39 cellular contexts compared by ENCODE assay signal in the genomic region with DNA sequence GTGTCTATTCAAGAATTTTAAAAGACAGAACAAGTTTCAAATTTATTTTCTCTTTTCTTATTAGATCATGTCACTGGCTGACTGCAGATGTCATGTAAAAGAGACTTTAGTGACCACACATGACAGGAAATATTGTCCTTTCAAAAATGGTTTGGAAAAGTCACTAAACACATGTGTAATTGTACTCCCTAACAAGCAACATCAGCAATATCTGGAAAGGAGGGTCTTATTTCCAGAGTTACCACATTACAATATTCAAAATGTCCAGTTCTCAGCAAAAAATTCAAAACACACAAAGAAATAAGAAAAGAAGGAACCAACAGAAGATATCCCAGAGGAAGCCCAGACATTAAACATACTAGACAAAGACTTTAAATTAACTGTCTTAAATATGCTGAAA.
"Had no signal": no experiment of that assay in that cellular context is flagged by ENCODE, and none has a peak within 500 bp of the region (broad histone marks: within the 10 kb centered on the region; RNA-seq: fewer than 3 reads in every experiment).

No MANE protein-coding gene starts in this region.

- FAIRE-seq: astrocyte, bronchial epithelial cell had no signal

- H3K4me3 ChIP-seq: adrenal gland, ascending aorta, body of pancreas, breast epithelium, cardiac muscle cell had no signal

- H3K27ac ChIP-seq: adrenal gland, ascending aorta, body of pancreas, brain microvascular endothelial cell, breast epithelium, cardiac muscle cell had no signal

- H3K9me3 Mint-ChIP-seq: activated naive CD8-positive, alpha-beta T cell treated with anti-CD3 and anti-CD28 coated beads, Interleukin-2, amount 10 ng/mL, durations not matched to agents 7 days and 5 days had no signal

- H3K4me1 Mint-ChIP-seq: activated naive CD4-positive, alpha-beta T cell treated with anti-CD3 and anti-CD28 coated beads, Interleukin-2, amount 10 ng/mL, durations not matched to agents 7 days and 5 days; activated naive CD4-positive, alpha-beta T cell treated with anti-CD3 and anti-CD28 coated beads, Interleukin-2, amount 50 U/mL, for 24 hours; activated naive CD8-positive, alpha-beta T cell treated with anti-CD3 and anti-CD28 coated beads for 36 hours; activated naive CD8-positive, alpha-beta T cell treated with anti-CD3 and anti-CD28 coated beads, Interleukin-2, amount 10 ng/mL, durations not matched to agents 7 days and 5 days; activated naive CD8-positive, alpha-beta T cell treated with anti-CD3 and anti-CD28 coated beads, Interleukin-2, amount 50 U/mL, for 24 hours; activated T-helper 17 cell treated with anti-CD3 and anti-CD28 coated beads, Interleukin-2, amount 50 U/mL, for 72 hours; brain; central memory CD8-positive, alpha-beta T cell had no signal

- H3K27ac Mint-ChIP-seq: activated naive CD4-positive, alpha-beta T cell treated with anti-CD3 and anti-CD28 coated beads for 36 hours; activated naive CD4-positive, alpha-beta T cell treated with anti-CD3 and anti-CD28 coated beads, Interleukin-2, amount 10 ng/mL, durations not matched to agents 7 days and 5 days; activated naive CD4-positive, alpha-beta T cell treated with anti-CD3 and anti-CD28 coated beads, Interleukin-2, amount 50 U/mL, for 24 hours; activated naive CD4-positive, alpha-beta T cell treated with anti-CD3 and anti-CD28 coated beads, Interleukin-2, amount 50 U/mL, for 72 hours; activated naive CD8-positive, alpha-beta T cell; activated naive CD8-positive, alpha-beta T cell treated with anti-CD3 and anti-CD28 coated beads for 36 hours; activated naive CD8-positive, alpha-beta T cell treated with anti-CD3 and anti-CD28 coated beads, Interleukin-2, amount 10 ng/mL, durations not matched to agents 7 days and 5 days; activated naive CD8-positive, alpha-beta T cell treated with anti-CD3 and anti-CD28 coated beads, Interleukin-2, amount 50 U/mL, for 24 hours; activated T-cell treated with anti-CD3 and anti-CD28 coated beads, Interleukin-2, amount 50 U/mL, for 24 hours; activated T-cell treated with anti-CD3 and anti-CD28 coated beads, Interleukin-2, amount 50 U/mL, for 72 hours; activated T-helper 1 cell treated with anti-CD3 and anti-CD28 coated beads, Interleukin-12 subunit alpha, Interleukin-12 subunit beta, Interleukin-2, Interleukin-4 antibody, amounts not matched to agents 30 ng/mL and 10 ng/mL and 1 ng/mL, durations not matched to agents 14 hours and 24 hours and 36 hours; activated T-helper 17 cell treated with anti-CD3 and anti-CD28 coated beads, Interleukin-2, amount 50 U/mL, for 72 hours; activated T-helper 2 cell treated with anti-CD3 and anti-CD28 coated beads, Interferon-gamma antibody, Interleukin-2, Interleukin-4, amounts not matched to agents 10 μg/mL and 5 μg/mL and 100 μg/mL, durations not matched to agents 14 hours and 24 hours and 36 hours; brain had no signal

- H3K36me3 Mint-ChIP-seq: activated naive CD4-positive, alpha-beta T cell treated with anti-CD3 and anti-CD28 coated beads, Interleukin-2, amount 10 ng/mL, durations not matched to agents 7 days and 5 days; activated naive CD8-positive, alpha-beta T cell treated with anti-CD3 and anti-CD28 coated beads for 36 hours; activated naive CD8-positive, alpha-beta T cell treated with anti-CD3 and anti-CD28 coated beads, Interleukin-2, amount 10 ng/mL, durations not matched to agents 7 days and 5 days; brain had no signal

- H3K27me3 ChIP-seq: adrenal gland, ascending aorta, body of pancreas, brain microvascular endothelial cell, cardiac muscle cell had no signal

- H3K36me3 ChIP-seq: adrenal gland, ascending aorta, brain microvascular endothelial cell, breast epithelium, cardiac muscle cell had no signal

- H3K4me1 ChIP-seq: adrenal gland, ascending aorta, body of pancreas, breast epithelium had no signal

- H3K9me3 ChIP-seq: adrenal gland, body of pancreas had no signal

- H3K4me3 Mint-ChIP-seq: activated naive CD4-positive, alpha-beta T cell treated with anti-CD3 and anti-CD28 coated beads for 36 hours; activated naive CD4-positive, alpha-beta T cell treated with anti-CD3 and anti-CD28 coated beads, Interleukin-2, amount 10 ng/mL, durations not matched to agents 7 days and 5 days; activated naive CD4-positive, alpha-beta T cell treated with anti-CD3 and anti-CD28 coated beads, Interleukin-2, amount 50 U/mL, for 24 hours; activated naive CD8-positive, alpha-beta T cell; activated naive CD8-positive, alpha-beta T cell treated with anti-CD3 and anti-CD28 coated beads for 36 hours; activated naive CD8-positive, alpha-beta T cell treated with anti-CD3 and anti-CD28 coated beads, Interleukin-2, amount 10 ng/mL, durations not matched to agents 7 days and 5 days; activated naive CD8-positive, alpha-beta T cell treated with anti-CD3 and anti-CD28 coated beads, Interleukin-2, amount 50 U/mL, for 24 hours; activated T-cell treated with anti-CD3 and anti-CD28 coated beads, Interleukin-2, amount 50 U/mL, for 24 hours; activated T-cell treated with anti-CD3 and anti-CD28 coated beads, Interleukin-2, amount 50 U/mL, for 4 hours; activated T-cell treated with anti-CD3 and anti-CD28 coated beads, Interleukin-2, amount 50 U/mL, for 72 hours; activated T-helper 1 cell treated with anti-CD3 and anti-CD28 coated beads, Interleukin-12 subunit alpha, Interleukin-12 subunit beta, Interleukin-2, Interleukin-4 antibody, amounts not matched to agents 30 ng/mL and 10 ng/mL and 1 ng/mL, durations not matched to agents 14 hours and 24 hours and 36 hours; activated T-helper 17 cell treated with anti-CD3 and anti-CD28 coated beads, Interleukin-2, amount 50 U/mL, for 72 hours; brain; central memory CD8-positive, alpha-beta T cell had no signal

- ATAC-seq: activated naive CD4-positive, alpha-beta T cell treated with anti-CD3 and anti-CD28 coated beads, Interleukin-2, amount 50 U/mL, for 72 hours; activated naive CD8-positive, alpha-beta T cell treated with anti-CD3 and anti-CD28 coated beads, Interleukin-2, amount 50 U/mL, for 24 hours; activated T-cell treated with anti-CD3 and anti-CD28 coated beads, Interleukin-2, amount 50 U/mL, for 4 hours; activated T-cell treated with anti-CD3 and anti-CD28 coated beads, Interleukin-2, amount 50 U/mL, for 72 hours; activated T-helper 17 cell treated with anti-CD3 and anti-CD28 coated beads, Interleukin-2, amount 50 U/mL, for 72 hours; body of pancreas had no signal

- DNase-seq: activated effector memory CD4-positive, alpha-beta T cell treated with anti-CD3 and anti-CD28 coated beads, Interleukin-2, amount 50 U/mL, for 16 hours; activated effector memory CD4-positive, alpha-beta T cell treated with Interleukin-2 at 50 U/mL for 16 hours; activated gamma-delta T cell; activated gamma-delta T cell treated with Interleukin-2 at 50 U/mL for 16 hours; activated naive CD4-positive, alpha-beta T cell; activated naive CD4-positive, alpha-beta T cell treated with anti-CD3 and anti-CD28 coated beads for 36 hours; activated naive CD4-positive, alpha-beta T cell treated with anti-CD3 and anti-CD28 coated beads, Interleukin-2, amount 10 ng/mL, durations not matched to agents 7 days and 5 days; activated naive CD4-positive, alpha-beta T cell treated with anti-CD3 and anti-CD28 coated beads, Interleukin-2, amount 50 U/mL, for 16 hours; activated naive CD4-positive, alpha-beta T cell treated with Interleukin-2 at 50 U/mL for 16 hours; activated naive CD8-positive, alpha-beta T cell treated with anti-CD3 and anti-CD28 coated beads for 36 hours; activated naive CD8-positive, alpha-beta T cell treated with anti-CD3 and anti-CD28 coated beads, Interleukin-2, amount 10 ng/mL, durations not matched to agents 7 days and 5 days; activated naive CD8-positive, alpha-beta T cell treated with anti-CD3 and anti-CD28 coated beads, Interleukin-2, amount 50 U/mL, for 24 hours; activated T-cell treated with anti-CD3 and anti-CD28 coated beads, Interleukin-2, amount 50 U/mL, for 24 hours; activated T-cell treated with anti-CD3 and anti-CD28 coated beads, Interleukin-2, amount 50 U/mL, for 4 hours; activated T-cell treated with anti-CD3 and anti-CD28 coated beads, Interleukin-2, amount 50 U/mL, for 48 hours; activated T-cell treated with anti-CD3 and anti-CD28 coated beads, Interleukin-2, amount 50 U/mL, for 72 hours; adrenal gland; amniotic stem cell; amygdala; anterior cingulate cortex; aorta; body of pancreas; brain microvascular endothelial cell; caudate nucleus; central memory CD4-positive, alpha-beta T cell; cerebellar nuclear complex had no signal
